In the genomic region with DNA sequence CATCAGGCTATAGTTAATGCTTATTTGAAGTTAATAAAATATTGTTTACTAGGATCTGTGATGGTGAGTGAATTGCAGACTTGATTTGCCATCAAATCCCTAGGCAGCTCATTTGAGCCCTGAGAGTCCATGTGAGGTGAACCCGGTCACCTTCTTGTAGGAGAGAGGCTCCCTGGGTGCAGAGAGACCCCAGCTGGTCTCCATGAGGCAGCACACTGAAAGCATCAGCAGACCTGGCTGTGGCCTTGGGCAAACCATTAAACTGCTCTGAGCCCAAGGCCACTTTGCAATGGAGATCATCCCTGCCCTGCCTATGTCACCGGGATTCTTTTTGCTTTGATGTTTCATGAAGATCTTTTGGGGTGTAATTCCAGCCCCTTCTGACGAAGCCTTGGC, we compare ENCODE assay signal across 8 cellular contexts.
DNase-seq lines count a peak whose midpoint lies in the region; ATAC-seq, FAIRE-seq and TF ChIP-seq lines count a peak whose summit lies in the region.

No MANE protein-coding gene starts in this region.

- SMC1A ChIA-PET in GM12878 (lab: Charles Lee; ENCODE audit: uncharacterized antibody, unreplicated experiment): interaction anchor here (0.5 to 3.1 kb wide), 13 partner anchors 12 to 358 kb away, joined by 3 to 26 read pairs (median 5); no protein-coding TSS in a partner anchor

- RAD21 ChIA-PET in GM12878 (lab: Charles Lee; ENCODE audit: unreplicated experiment): interaction anchor here (0.9 to 3.7 kb wide), 8 partner anchors 46 to 188 kb away, joined by 3 to 22 read pairs (median 5); no protein-coding TSS in a partner anchor

- no peak for TF ChIP-seq EP300 in GM12878 (IDR thresholded peaks at IDR 0.05; ENCODE audit: borderline replicate concordance in 1 of 2, control insufficient read depth in 1 of 2, low read depth in 2 of 2, low read length in 2 of 2)

- no peak overlapping the region for H3K4me2 ChIP-seq in GM12878 (ENCODE audit: control insufficient read depth, insufficient read depth)

- peak; percentile 39 for TF ChIP-seq CTCF in GM10266 (IDR thresholded peaks at IDR 0.05; ENCODE audit: control insufficient read depth, insufficient read depth, low read depth, missing control alignments)
- TF ChIP-seq CTCF in GM12878 (IDR thresholded peaks at IDR 0.05 in 2 of 3, conservative IDR thresholded peaks at IDR 0.05 in 1 of 3; ENCODE audit: control insufficient read depth in 2 of 3, extremely low read depth in 1 of 3, insufficient read depth in 1 of 3, low read depth in 3 of 3, low read length in 3 of 3): peak in 1 of 3 experiments; percentile 7; a peak in 1 of 6 replicates
- no peak for TF ChIP-seq CTCF in natural killer cell (IDR thresholded peaks at IDR 0.05)

- no peaks in the 10 kb centered on the region for H3K36me3 ChIP-seq in GM12878 (ENCODE audit: control insufficient read depth in 2 of 2, insufficient read depth in 2 of 2, low read length in 1 of 2)

- no peaks in the 10 kb centered on the region for H3K9me3 ChIP-seq in GM12878 (replicated peaks; ENCODE audit: control insufficient read depth, insufficient read depth, low read length)

- no peaks in the 10 kb centered on the region for H3K27me3 Mint-ChIP-seq in natural killer cell (ENCODE audit: low read depth in 2 of 2)

- H3K27ac ChIP-seq in GM12878 (ENCODE audit: control insufficient read depth, insufficient read depth): no peak overlapping the region

- BruUV-seq in GM12878 (replicated peaks; lab: Mats Ljungman, UMichigan): no TSS peak

- H3K4me1 Mint-ChIP-seq in natural killer cell: peaks cover 27 to 28% of the 10 kb centered on the region in 2 donors

- POLR2A ChIA-PET in GM12878 (lab: Charles Lee): interaction anchor here (0.5 kb wide), 1 partner anchor 157 kb away, joined by 3 read pairs; no protein-coding TSS in a partner anchor

- no peaks in the 10 kb centered on the region for H3K27me3 ChIP-seq in GM12878 (replicated peaks in 1 of 2; ENCODE audit: control insufficient read depth in 2 of 2, insufficient read depth in 2 of 2, low read length in 1 of 2)

- TF ChIP-seq POLR2A in GM12878 (IDR thresholded peaks at IDR 0.05; ENCODE audit: low read depth, low read length): no peak
- TF ChIP-seq POLR2A in GM12891 (IDR thresholded peaks at IDR 0.05; ENCODE audit: low read depth, low read length): no peak

- no peak overlapping the region for H3K9ac ChIP-seq in GM12878 (ENCODE audit: control insufficient read depth, insufficient read depth, low read length)

- peak overlapping the region; percentile 81 for H3K4me3 Mint-ChIP-seq in natural killer cell

- H3K36me3 Mint-ChIP-seq in natural killer cell: peaks cover 16% of the 10 kb centered on the region

- peaks cover 7% of the 10 kb centered on the region for H3K4me1 ChIP-seq in GM12878 (ENCODE audit: control insufficient read depth, insufficient read depth, low read length)

- no peaks in the 10 kb centered on the region for H4K20me1 ChIP-seq in GM12878 (ENCODE audit: control insufficient read depth, insufficient read depth)

- FAIRE-seq in GM12878 (lab: Jason Lieb, UNC) (no peak), frontal cortex (lab: Jason Lieb, UNC) (no peak), GM12891 (lab: Jason Lieb, UNC) (no peak)

- intact Hi-C loops in GM12878 (cut with micrococcal nuclease; ENCODE audit: unreplicated experiment): no loop called here
- intact Hi-C loops in natural killer cell (cut with micrococcal nuclease): loop anchor here (5.0 kb wide), 1 partner anchor 68 kb away; no protein-coding TSS in a partner anchor

- H2AFZ ChIP-seq in GM12878 (ENCODE audit: control insufficient read depth, low read depth, low read length): peak overlapping the region; percentile 66; the same call in 1 of the 2 replicates

- in situ Hi-C loops in GM12878 (cut with MboI): loop anchor here (5.0 kb wide), 1 partner anchor 188 kb away; no protein-coding TSS in a partner anchor

- H3K4me3 ChIP-seq in GM12878: no peak overlapping the region

- WGBS in GM12878 (ENCODE audit: insufficient coverage, insufficient replicate concordance, low lambda C conversion rate, missing lambda C conversion rate): 48% methylated on average over 3 of the region's 3 CpGs

- H3K79me2 ChIP-seq in GM12878 (ENCODE audit: control insufficient read depth, insufficient read depth, low read length): no peaks in the 10 kb centered on the region

- no peaks in the 10 kb centered on the region for H3K9me3 Mint-ChIP-seq in natural killer cell

- CTCF ChIA-PET in GM12878 (lab: Yijun Ruan, JAX): interaction anchor here (0.7 to 8.3 kb wide), 23 partner anchors 11 to 189 kb away, joined by 3 to 104 read pairs (median 6); no protein-coding TSS in a partner anchor

- DNase-seq in GM10266 (ENCODE audit: extremely low spot score) (peak; percentile 40), GM12878 (ENCODE audit: low read depth, low spot score) (no peak), natural killer cell (no peak), HCEC 1CT (no peak), frontal cortex (ENCODE audit: low spot score in 2 of 2) (no peak), GM12891 (ENCODE audit: insufficient read length, low spot score) (no peak)

- H3K27ac Mint-ChIP-seq in natural killer cell: peak overlapping the region; percentile 93 to 94

- TF ChIP-seq RAD21 in GM12878 (IDR thresholded peaks at IDR 0.05; ENCODE audit: insufficient read depth, low read depth, low read length): peak; percentile 40

- peak; percentile 4 for ATAC-seq in HG03457 (IDR thresholded peaks at IDR 0.05; ENCODE audit: unreplicated experiment)
- ATAC-seq in GM12878: peak; percentile 37
- peak; percentile 11 to 23 (median 15) for ATAC-seq in natural killer cell
- ATAC-seq in HG02938 (IDR thresholded peaks at IDR 0.05; ENCODE audit: unreplicated experiment): no peak

TF ChIP-seq in GM12878, 131 proteins besides CTCF, POLR2A, EP300 and RAD21:
- TF ChIP-seq CHD2 (IDR thresholded peaks at IDR 0.05; ENCODE audit: borderline replicate concordance, low read depth, low read length): no peak
- no peak for TF ChIP-seq ASH2L (IDR thresholded peaks at IDR 0.05; ENCODE audit: borderline replicate concordance, low read depth)
- TF ChIP-seq STAT3 (IDR thresholded peaks at IDR 0.05; ENCODE audit: low read depth, low read length): no peak
- no peak for TF ChIP-seq MYC (IDR thresholded peaks at IDR 0.05; ENCODE audit: insufficient read depth, insufficient read length, insufficient replicate concordance, low read length, severe bottlenecking)
- TF ChIP-seq EED (IDR thresholded peaks at IDR 0.05; ENCODE audit: low read depth): no peak

TF ChIP-seq in GM12891, 5 proteins besides CTCF, POLR2A, EP300 and RAD21:
- no peak for TF ChIP-seq POLR2AphosphoS5 (IDR thresholded peaks at IDR 0.05; ENCODE audit: low read depth, low read length)
- no peak for TF ChIP-seq TAF1 (IDR thresholded peaks at IDR 0.05; ENCODE audit: low read depth, low read length)
- TF ChIP-seq PAX5 (IDR thresholded peaks at IDR 0.05; ENCODE audit: insufficient read depth, low read length, severe bottlenecking): no peak
- TF ChIP-seq POU2F2 (IDR thresholded peaks at IDR 0.05; ENCODE audit: low read depth, low read length): no peak
- TF ChIP-seq SPI1 (IDR thresholded peaks at IDR 0.05; ENCODE audit: low read depth, low read length): no peak
